8 cellular contexts compared by ENCODE assay signal in the genomic region with DNA sequence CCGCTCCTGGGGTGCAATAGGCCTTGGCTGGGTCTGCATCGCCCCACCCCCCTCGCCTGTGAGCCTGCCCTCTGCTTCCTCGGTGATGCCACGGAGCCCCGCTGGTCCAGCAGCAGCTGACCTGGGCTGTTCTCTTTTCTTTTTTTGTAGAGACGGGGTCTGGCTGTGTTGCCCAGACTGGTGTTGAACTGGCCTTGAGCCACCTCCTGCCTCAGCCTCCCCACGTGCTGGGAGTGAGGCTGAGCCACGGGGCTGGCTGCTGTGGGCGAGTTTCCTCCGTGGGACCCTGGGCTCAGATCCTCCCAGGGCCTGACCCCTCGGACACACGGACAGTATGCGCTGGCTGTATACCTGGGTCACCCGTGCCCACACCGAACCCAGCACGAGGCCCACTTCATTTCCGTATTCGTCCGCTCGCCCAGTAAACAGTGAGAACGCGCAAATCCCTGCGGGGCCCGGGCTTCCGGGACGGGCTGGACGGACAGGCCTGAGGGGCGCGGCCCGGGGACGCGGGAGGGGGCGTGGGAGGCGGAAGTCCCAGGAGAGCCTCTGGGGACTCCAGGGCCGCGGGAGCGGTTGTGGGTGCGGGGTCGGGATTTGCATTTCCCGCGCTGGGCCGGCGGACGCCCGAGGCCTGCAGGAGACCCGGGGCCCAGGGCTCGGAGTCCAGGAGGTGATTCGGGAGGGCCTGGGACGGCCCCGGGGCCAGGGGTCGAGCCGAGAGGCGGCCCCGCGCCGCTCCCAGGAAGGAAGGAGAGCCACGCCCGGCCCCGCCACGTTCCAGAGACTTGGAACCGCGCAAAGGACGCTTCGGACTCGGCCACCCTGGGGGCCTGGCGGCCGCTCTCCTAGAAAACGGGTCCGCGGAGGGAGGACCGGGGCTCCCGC. TPM values are rescaled to one million over a fixed set of nuclear protein-coding genes. Genes with fewer than 3 reads are reported as not detected.
A peak's percentile ranks its signal among the peaks of the same experiment; 100 is the strongest.
DNase-seq lines count a peak whose midpoint lies in the region; ATAC-seq and TF ChIP-seq lines count a peak whose summit lies in the region.

No MANE protein-coding gene starts in this region.

- peak overlapping the region; percentile 19 for H3K4me3 ChIP-seq in RWPE2 (ENCODE audit: severe bottlenecking)
- peak overlapping the region in 4 of 5 donors; percentile 61 to 70 (median 62) for H3K4me3 ChIP-seq in subcutaneous abdominal adipose tissue (ENCODE audit: low read depth in 1 of 5, low read length in 5 of 5)

- no peaks in the 10 kb centered on the region for H3K36me3 Mint-ChIP-seq in activated CD4-positive, alpha-beta T cell treated with anti-CD3 and anti-CD28 coated beads for 36 hours (ENCODE audit: low read depth)

- no peaks in the 10 kb centered on the region for H3K9me3 Mint-ChIP-seq in activated CD4-positive, alpha-beta T cell treated with anti-CD3 and anti-CD28 coated beads for 36 hours (ENCODE audit: low read depth)

- no peak overlapping the region for H3K27ac Mint-ChIP-seq in activated CD4-positive, alpha-beta T cell treated with anti-CD3 and anti-CD28 coated beads for 36 hours

- peaks cover 2% of the 10 kb centered on the region for H3K27me3 Mint-ChIP-seq in activated CD4-positive, alpha-beta T cell treated with anti-CD3 and anti-CD28 coated beads for 36 hours

- ATAC-seq in GM19372 (IDR thresholded peaks at IDR 0.05; ENCODE audit: low read depth, unreplicated experiment) (peak; percentile 69), RWPE2 (ENCODE audit: low read depth) (peak; percentile 15), left ventricle myocardium superior (peak; percentile 83)
- ATAC-seq in activated CD4-positive, alpha-beta T cell treated with anti-CD3 and anti-CD28 coated beads for 36 hours: no peak

- POLR2A ChIA-PET in activated CD4-positive, alpha-beta T cell treated with anti-CD3 and anti-CD28 coated beads for 36 hours (lab: Charles Lee): no interaction called here

- H3K4me1 Mint-ChIP-seq in activated CD4-positive, alpha-beta T cell treated with anti-CD3 and anti-CD28 coated beads for 36 hours: peaks cover 13% of the 10 kb centered on the region

- H3K27ac ChIP-seq in RWPE2 (ENCODE audit: poor library complexity, severe bottlenecking) (peak overlapping the region; percentile 26), subcutaneous abdominal adipose tissue (ENCODE audit: low read depth, low read length) (no peak overlapping the region)

- no peak for DNase-seq in RWPE2 (ENCODE audit: low spot score)
- peak; percentile 86 for DNase-seq in left ventricle myocardium superior
- no peak for DNase-seq in NCI-H345 (lab: John Stamatoyannopoulos, UW)
- no peak for DNase-seq in RPMI8226
- no peak for DNase-seq in SK-N-DZ (ENCODE audit: low spot score)
- no peak for DNase-seq in activated CD4-positive, alpha-beta T cell treated with anti-CD3 and anti-CD28 coated beads for 36 hours

- peak overlapping the region in 4 of 5 donors; percentile 58 to 85 (median 61) for H3K9ac ChIP-seq in subcutaneous abdominal adipose tissue (ENCODE audit: low read length in 5 of 5)

- H3K27me3 ChIP-seq in RWPE2 (ENCODE audit: insufficient read depth, poor library complexity, severe bottlenecking): no peaks in the 10 kb centered on the region
- no peaks in the 10 kb centered on the region for H3K27me3 ChIP-seq in subcutaneous abdominal adipose tissue (ENCODE audit: control insufficient read depth in 5 of 5, insufficient read depth in 4 of 5, low read length in 5 of 5)

- H3K4me1 ChIP-seq in RWPE2 (ENCODE audit: insufficient read depth, poor library complexity, severe bottlenecking): peaks cover 18% of the 10 kb centered on the region
- peaks cover 1 to 32% (median 17%) of the 10 kb centered on the region in 5 donors for H3K4me1 ChIP-seq in subcutaneous abdominal adipose tissue (ENCODE audit: control insufficient read depth in 5 of 5, insufficient read depth in 5 of 5, low read length in 5 of 5)

- H3K36me3 ChIP-seq in RWPE2 (ENCODE audit: low read depth) (no peaks in the 10 kb centered on the region), subcutaneous abdominal adipose tissue (ENCODE audit: control insufficient read depth in 5 of 5, insufficient read depth in 5 of 5, low read length in 5 of 5) (no peaks in the 10 kb centered on the region)

- CTCF ChIA-PET in activated CD4-positive, alpha-beta T cell treated with anti-CD3 and anti-CD28 coated beads for 36 hours (lab: Charles Lee): no interaction called here

- TF ChIP-seq CTCF in RWPE2 (IDR thresholded peaks at IDR 0.05; ENCODE audit: poor library complexity, severe bottlenecking): no peak

- intact Hi-C loops in left ventricle myocardium superior (cut with micrococcal nuclease): no loop called here
- intact Hi-C loops in activated CD4-positive, alpha-beta T cell treated with anti-CD3 and anti-CD28 coated beads for 36 hours (cut with DNase I, micrococcal nuclease): loop anchor here in 1 of 2 experiments (10.0 kb wide), 1 partner anchor 1474 kb away; no protein-coding TSS in a partner anchor

- H3K9me3 ChIP-seq in RWPE2 (ENCODE audit: severe bottlenecking) (no peaks in the 10 kb centered on the region), subcutaneous abdominal adipose tissue (ENCODE audit: control insufficient read depth in 5 of 5, low read length in 5 of 5) (peaks cover 0 to 3% (median 3%) of the 10 kb centered on the region in 5 donors)

- no peak overlapping the region for H3K4me3 Mint-ChIP-seq in activated CD4-positive, alpha-beta T cell treated with anti-CD3 and anti-CD28 coated beads for 36 hours

RNA-seq across cellular contexts. Expression of gene DNAJB6, which starts 57.8 kb away (rescaled TPM):
- 193 TPM for total RNA-seq in left ventricle myocardium superior
- 99.3 and 113 TPM in 2 replicates for polyA plus RNA-seq in SK-N-DZ (2014; cell fraction: cytosol; rRNA removed)
- polyA plus RNA-seq in SK-N-DZ (2014; cell fraction: nucleus; rRNA removed): 67.3 and 70.3 TPM in 2 replicates
- 10 to 100 TPM; 89.9 to 92.9 TPM for total RNA-seq in activated CD4-positive, alpha-beta T cell treated with anti-CD3 and anti-CD28 coated beads for 36 hours
